ENCODE assay signal across 23 cellular contexts in genomic region chr16:17138801-17139200, GRCh38.
A peak's percentile ranks its signal among the peaks of the same experiment; 100 is the strongest.
DNase-seq lines count a peak whose midpoint lies in the region; TF ChIP-seq lines count a peak whose summit lies in the region.
"Had no signal": no experiment of that assay in that cellular context is flagged by ENCODE, and none has a peak within 500 bp of the region (broad histone marks: within the 10 kb centered on the region; RNA-seq: fewer than 3 reads in every experiment).

No MANE protein-coding gene starts in this region.

- H2AFZ ChIP-seq in fibroblast of lung (ENCODE audit: low read length), result no peak overlapping the region

- no peaks in the 10 kb centered on the region for H4K20me1 ChIP-seq in fibroblast of lung (ENCODE audit: control insufficient read depth, extremely low read depth, insufficient read depth, low read length)

- no peak overlapping the region for H3K4me3 Mint-ChIP-seq in T-helper 2 cell treated with Interferon-gamma antibody and Interleukin-4, amounts not matched to agents 5 μg/mL and 100 μg/mL, for 36 hours
- H3K4me3 Mint-ChIP-seq: activated T-helper 17 cell treated with anti-CD3 and anti-CD28 coated beads, Interleukin-2, amount 50 U/mL, for 72 hours; IgD-negative memory B cell; T-cell had no signal

- H3K9ac ChIP-seq in fibroblast of lung (ENCODE audit: insufficient read depth, low read length), result no peak overlapping the region

- no peak overlapping the region for H3K27ac ChIP-seq in fibroblast of lung (ENCODE audit: insufficient read depth, low read length)
- H3K27ac ChIP-seq: 22Rv1, adrenal gland, C4-2B, left ventricle myocardium inferior, RWPE1 had no signal

- in situ Hi-C loops in G401 (cut with HindIII; ENCODE audit: low sequenced_read_pairs), result no loop called here

- H3K79me2 ChIP-seq in fibroblast of lung (ENCODE audit: control insufficient read depth, insufficient read depth, low read length), result no peaks in the 10 kb centered on the region

- H3K9me3 ChIP-seq in fibroblast of lung (ENCODE audit: control insufficient read depth, insufficient read depth, low read depth, low read length), result no peaks in the 10 kb centered on the region
- H3K9me3 ChIP-seq: adrenal gland, left ventricle myocardium inferior had no signal

- DNase-seq in DMS 273 (lab: John Stamatoyannopoulos, UW; ENCODE audit: unreplicated experiment), result peak; percentile 6
- no peak for DNase-seq in DMS 273 treated with DMSO at 0.1 percent for 48 hours (lab: John Stamatoyannopoulos, UW)
- peak; percentile 5 for DNase-seq in NB4 (ENCODE audit: low read depth)
- DNase-seq in fibroblast of lung (ENCODE audit: low read depth in 2 of 2), result peak; percentile 5 to 17
- DNase-seq in retina, result peak; percentile 38
- DNase-seq in NCI-H2196 treated with DMSO at 0.1 percent for 48 hours (lab: John Stamatoyannopoulos, UW; ENCODE audit: unreplicated experiment), result no peak
- DNase-seq in G401 (ENCODE audit: low spot score), result no peak
- no peak for DNase-seq in T-helper 2 cell treated with Interferon-gamma antibody and Interleukin-4, amounts not matched to agents 5 μg/mL and 100 μg/mL, for 36 hours (ENCODE audit: low spot score)
- DNase-seq: activated CD8-positive, alpha-beta memory T cell treated with anti-CD3 and anti-CD28 coated beads for 24 hours; central memory CD4-positive, alpha-beta T cell; effector CD4-positive, alpha-beta T cell; left ventricle myocardium inferior; NCI-H1048; NCI-H2107; NCI-H69; T-cell; trophoblast cell had no signal

- H3K4me2 ChIP-seq in fibroblast of lung (ENCODE audit: extremely low read depth, insufficient read depth, low read length), result no peak overlapping the region

- no peak for TF ChIP-seq POLR2A in NB4 (IDR thresholded peaks at IDR 0.05; ENCODE audit: extremely low read depth, insufficient read length)

- H3K4me1 ChIP-seq in fibroblast of lung (ENCODE audit: control insufficient read depth, extremely low read depth, insufficient read depth, low read length), result no peaks in the 10 kb centered on the region
- H3K4me1 ChIP-seq: adrenal gland, left ventricle myocardium inferior had no signal

- H3K36me3 ChIP-seq in fibroblast of lung (ENCODE audit: control insufficient read depth, insufficient read depth, low read length), result no peaks in the 10 kb centered on the region
- H3K36me3 ChIP-seq: left ventricle myocardium inferior had no signal

- H3K4me3 ChIP-seq in NB4 (ENCODE audit: low read depth, low read length), result no peak overlapping the region
- H3K4me3 ChIP-seq in fibroblast of lung (replicated peaks in 1 of 4; ENCODE audit: control extremely low read depth in 1 of 4, insufficient read depth in 1 of 4, low read depth in 3 of 4, low read length in 4 of 4), result no peak overlapping the region
- H3K4me3 ChIP-seq: adrenal gland, left ventricle myocardium inferior had no signal

- H3K27me3 ChIP-seq in fibroblast of lung (ENCODE audit: control insufficient read depth, insufficient read depth, low read length), result no peaks in the 10 kb centered on the region
- H3K27me3 ChIP-seq: adrenal gland had no signal

- no peaks in the 10 kb centered on the region for H3K27me3 Mint-ChIP-seq in T-helper 2 cell treated with Interferon-gamma antibody and Interleukin-4, amounts not matched to agents 5 μg/mL and 100 μg/mL, for 36 hours (ENCODE audit: low read depth)
- H3K27me3 Mint-ChIP-seq: activated T-helper 17 cell treated with anti-CD3 and anti-CD28 coated beads, Interleukin-2, amount 50 U/mL, for 72 hours; T-cell had no signal

- no peaks in the 10 kb centered on the region for H3K9me3 Mint-ChIP-seq in T-helper 2 cell treated with Interferon-gamma antibody and Interleukin-4, amounts not matched to agents 5 μg/mL and 100 μg/mL, for 36 hours
- H3K9me3 Mint-ChIP-seq: activated T-helper 17 cell treated with anti-CD3 and anti-CD28 coated beads, Interleukin-2, amount 50 U/mL, for 72 hours; IgD-negative memory B cell; T-cell had no signal

- peaks cover 34% of the 10 kb centered on the region for H3K36me3 Mint-ChIP-seq in T-helper 2 cell treated with Interferon-gamma antibody and Interleukin-4, amounts not matched to agents 5 μg/mL and 100 μg/mL, for 36 hours (ENCODE audit: low read depth)

- TF ChIP-seq CTCF in NB4 (IDR thresholded peaks at IDR 0.05; ENCODE audit: low read depth, low read length), result no peak
- no peak for TF ChIP-seq CTCF in fibroblast of lung (conservative IDR thresholded peaks at IDR 0.05 in 1 of 2, IDR thresholded peaks at IDR 0.05 in 1 of 2; ENCODE audit: low read depth in 1 of 2, low read length in 2 of 2)

- no peak overlapping the region for H3K27ac Mint-ChIP-seq in T-helper 2 cell treated with Interferon-gamma antibody and Interleukin-4, amounts not matched to agents 5 μg/mL and 100 μg/mL, for 36 hours
- H3K27ac Mint-ChIP-seq: activated T-helper 17 cell treated with anti-CD3 and anti-CD28 coated beads, Interleukin-2, amount 50 U/mL, for 72 hours; T-cell had no signal

- no peaks in the 10 kb centered on the region for H3K4me1 Mint-ChIP-seq in T-helper 2 cell treated with Interferon-gamma antibody and Interleukin-4, amounts not matched to agents 5 μg/mL and 100 μg/mL, for 36 hours (ENCODE audit: low read depth)
- H3K4me1 Mint-ChIP-seq: activated T-helper 17 cell treated with anti-CD3 and anti-CD28 coated beads, Interleukin-2, amount 50 U/mL, for 72 hours had no signal

Comparison
In these comparisons a context has a peak if more than half of its experiments do, and no peak if none do; other contexts are left out.
1. DNase-seq: peak in DMS 273 (single experiment), NB4 (single experiment), fibroblast of lung (2 of 2) and retina (single experiment); none in DMS 273 treated with DMSO at 0.1 percent for 48 hours (single experiment), NCI-H2196 treated with DMSO at 0.1 percent for 48 hours (single experiment), G401 (single experiment) and T-helper 2 cell treated with Interferon-gamma antibody and Interleukin-4, amounts not matched to agents 5 μg/mL and 100 μg/mL, for 36 hours (single experiment).